8 cellular contexts compared by ENCODE assay signal in genomic region chr11:34356918-34357645, GRCh38. TPM values are rescaled to one million over a fixed set of nuclear protein-coding genes. Genes with fewer than 3 reads are reported as not detected.
DNase-seq lines count a peak whose midpoint lies in the region; ATAC-seq and TF ChIP-seq lines count a peak whose summit lies in the region.

No MANE protein-coding gene starts in this region.

- peak overlapping the region; percentile 77 to 85 for H3K4me3 ChIP-seq in right atrium auricular region
- peak overlapping the region; percentile 88 for H3K4me3 ChIP-seq in psoas muscle

- DNase-seq in NCI-H510A treated with DMSO at 0.1 percent for 48 hours (lab: John Stamatoyannopoulos, UW) (peak; percentile 8), NCI-H510A (lab: John Stamatoyannopoulos, UW) (no peak), SW480 (ENCODE audit: low spot score) (peak; percentile 73), amniotic epithelial cell (ENCODE audit: low read depth) (peak; percentile 50), right atrium auricular region (ENCODE audit: low spot score) (peak; percentile 68), psoas muscle (peak; percentile 64 to 85)

- H3K9me3 ChIP-seq in right atrium auricular region (no peaks in the 10 kb centered on the region), psoas muscle (no peaks in the 10 kb centered on the region)

- WGBS in psoas muscle, 3 donors = 0 to 1% (median 0%) methylated on average over 60 to 82 of the region's 82 CpGs

- no peaks in the 10 kb centered on the region for H3K36me3 ChIP-seq in right atrium auricular region
- H3K36me3 ChIP-seq in psoas muscle (ENCODE audit: insufficient read depth in 1 of 2, low read depth in 1 of 2) = no peaks in the 10 kb centered on the region

- ATAC-seq in HG03439 (IDR thresholded peaks at IDR 0.05; ENCODE audit: unreplicated experiment) (peak; percentile 9), psoas muscle (peak; percentile 67 to 76 (median 72)), GM18519 (IDR thresholded peaks at IDR 0.05; ENCODE audit: low FRiP score, unreplicated experiment) (no peak)

- TF ChIP-seq CTCF in right atrium auricular region (IDR thresholded peaks at IDR 0.05) = no peak
- no peak for TF ChIP-seq CTCF in psoas muscle (IDR thresholded peaks at IDR 0.05)

- intact Hi-C loops in psoas muscle (cut with DNase I) = loop anchor here (5.0 to 10.0 kb wide), 2 partner anchors 82 to 105 kb away; no protein-coding TSS in a partner anchor

- H3K4me1 ChIP-seq in right atrium auricular region = peaks cover 0 to 41% of the 10 kb centered on the region in 2 donors
- H3K4me1 ChIP-seq in psoas muscle = peaks cover 31% of the 10 kb centered on the region

- H3K27ac ChIP-seq in right atrium auricular region = peak overlapping the region; percentile 80 to 91
- H3K27ac ChIP-seq in psoas muscle = peak overlapping the region; percentile 91

- H3K27me3 ChIP-seq in right atrium auricular region (no peaks in the 10 kb centered on the region), psoas muscle (ENCODE audit: insufficient read depth in 3 of 3, low read length in 2 of 3) (peaks cover 0 to 5% (median 0%) of the 10 kb centered on the region in 3 donors)

RNA-seq across cellular contexts. Expression of gene ABTB2, which starts 0.7 kb away (rescaled TPM):
- total RNA-seq in right atrium auricular region = 10 to 100 TPM; 27.0 to 27.4 TPM
- 10 to 100 TPM; 11.9 to 24.7 (median 20.0) TPM for total RNA-seq in psoas muscle
- polyA plus RNA-seq in psoas muscle = 10 to 100 TPM in 1 of 3 donors, 1 to 10 TPM in 2; 4.5 to 21.1 (median 8.0) TPM
